17 cellular contexts compared by ENCODE assay signal in genomic region chr5:78553578-78553977, GRCh38.
DNase-seq lines count a peak whose midpoint lies in the region; ATAC-seq and TF ChIP-seq lines count a peak whose summit lies in the region.
"Had no signal": no experiment of that assay in that cellular context is flagged by ENCODE, and none has a peak within 500 bp of the region (broad histone marks: within the 10 kb centered on the region; RNA-seq: fewer than 3 reads in every experiment).

No MANE protein-coding gene starts in this region.

- H3K4me3 Mint-ChIP-seq in natural killer cell, result peak overlapping the region; percentile 66
- H3K4me3 Mint-ChIP-seq: CD8-positive, alpha-beta T cell; GM23338 had no signal

- no peaks in the 10 kb centered on the region for H3K9me3 Mint-ChIP-seq in natural killer cell
- H3K9me3 Mint-ChIP-seq: CD8-positive, alpha-beta T cell had no signal

- no peak overlapping the region for H2AFZ ChIP-seq in PC-3 (ENCODE audit: low read length)
- H2AFZ ChIP-seq: GM23338 had no signal

- peaks cover 13% of the 10 kb centered on the region for H3K4me1 ChIP-seq in PC-3 (ENCODE audit: insufficient read depth, low read length)
- H3K4me1 ChIP-seq in subcutaneous abdominal adipose tissue (ENCODE audit: control insufficient read depth in 5 of 5, insufficient read depth in 5 of 5, low read length in 5 of 5), result peaks cover under 1 to 42% (median 21%) of the 10 kb centered on the region in 5 donors

- H3K79me2 ChIP-seq in PC-3 (ENCODE audit: low read length), result no peaks in the 10 kb centered on the region

- H3F3A ChIP-seq in PC-3 (ENCODE audit: low read length, unreplicated experiment), result no peaks in the 10 kb centered on the region

- H3K27ac Mint-ChIP-seq in natural killer cell, result peak overlapping the region in 1 of 2 donors; percentile 41
- H3K27ac Mint-ChIP-seq: B cell; CD8-positive, alpha-beta T cell; GM23338 had no signal

- H4K20me1 ChIP-seq in PC-3 (ENCODE audit: low read length), result no peaks in the 10 kb centered on the region
- H4K20me1 ChIP-seq: BLaER1 treated with 17β-estradiol and CSF1 and Interleukin-3, amounts not matched to agents 10 nM and 100 nM had no signal

- H3K27ac ChIP-seq in PC-3 (ENCODE audit: low read length) (peak overlapping the region; percentile 71), subcutaneous abdominal adipose tissue (ENCODE audit: low read depth, low read length) (peak overlapping the region; percentile 55)
- H3K27ac ChIP-seq: HL-60 had no signal

- TF ChIP-seq CTCF in PC-3 (conservative IDR thresholded peaks at IDR 0.05; ENCODE audit: low read depth, low read length) (no peak), natural killer cell (IDR thresholded peaks at IDR 0.05) (no peak)

- H3K9me2 ChIP-seq in PC-3 (replicated peaks; ENCODE audit: low read length), result no peaks in the 10 kb centered on the region

- CTCF ChIA-PET in PC-3 (lab: Charles Lee), result no interaction called here

- intact Hi-C loops in PC-3 (cut with micrococcal nuclease), result no loop called here
- intact Hi-C loops in natural killer cell (cut with micrococcal nuclease), result no loop called here

- H3K4me1 Mint-ChIP-seq in natural killer cell, result peaks cover 14 to 19% of the 10 kb centered on the region in 2 donors

- no peaks in the 10 kb centered on the region for H3K36me3 Mint-ChIP-seq in natural killer cell
- H3K36me3 Mint-ChIP-seq: CD8-positive, alpha-beta T cell had no signal

- H3K36me3 ChIP-seq in PC-3 (ENCODE audit: low read depth, low read length) (no peaks in the 10 kb centered on the region), subcutaneous abdominal adipose tissue (ENCODE audit: control insufficient read depth in 5 of 5, insufficient read depth in 5 of 5, low read length in 5 of 5) (no peaks in the 10 kb centered on the region)

- H3K9ac ChIP-seq in PC-3 (ENCODE audit: low read length) (no peak overlapping the region), subcutaneous abdominal adipose tissue (ENCODE audit: low read length in 5 of 5) (peak overlapping the region in 1 of 5 donors; percentile 7)
- H3K9ac ChIP-seq: BLaER1 treated with 17β-estradiol and CSF1 and Interleukin-3, amounts not matched to agents 10 nM and 100 nM had no signal

- ATAC-seq in PC-3, result no peak
- no peak for ATAC-seq in natural killer cell
- ATAC-seq in GM18907 (IDR thresholded peaks at IDR 0.05; ENCODE audit: unreplicated experiment), result no peak
- ATAC-seq: CD8-positive, alpha-beta T cell; GM23338 had no signal

- DNase-seq in PC-3 (no peak), dermis blood vessel endothelial cell (peak; percentile 30), natural killer cell (no peak), DMS 273 (lab: John Stamatoyannopoulos, UW; ENCODE audit: unreplicated experiment) (no peak)
- DNase-seq in activated effector memory CD4-positive, alpha-beta T cell treated with anti-CD3 and anti-CD28 coated beads, Interleukin-2, amount 50 U/mL, for 16 hours, result no peak
- DNase-seq: Calu3; CD8-positive, alpha-beta T cell; DMS 273 treated with DMSO at 0.1 percent for 48 hours; DMS53; DND-41; HCEC 1CT had no signal

- H3K27me3 Mint-ChIP-seq in natural killer cell (ENCODE audit: low read depth in 2 of 2), result peaks cover 2 to 25% of the 10 kb centered on the region in 2 donors
- H3K27me3 Mint-ChIP-seq: B cell had no signal

- POLR2A ChIA-PET in PC-3 (lab: Charles Lee; ENCODE audit: unreplicated experiment), result no interaction called here

- no peaks in the 10 kb centered on the region for H3K9me3 ChIP-seq in PC-3 (ENCODE audit: low read length)
- H3K9me3 ChIP-seq in subcutaneous abdominal adipose tissue (ENCODE audit: control insufficient read depth in 5 of 5, low read length in 5 of 5), result no peaks in the 10 kb centered on the region

- H3K27me3 ChIP-seq in PC-3 (ENCODE audit: low read length) (no peaks in the 10 kb centered on the region), subcutaneous abdominal adipose tissue (ENCODE audit: control insufficient read depth in 5 of 5, insufficient read depth in 4 of 5, low read length in 5 of 5) (no peaks in the 10 kb centered on the region)
- H3K27me3 ChIP-seq: BLaER1 treated with 17β-estradiol and CSF1 and Interleukin-3, amounts not matched to agents 10 nM and 100 nM had no signal

- BruUV-seq in PC-3 (replicated peaks; lab: Mats Ljungman, UMichigan), result no TSS peak

- H3K4me3 ChIP-seq in PC-3 (ENCODE audit: low read length) (no peak overlapping the region), subcutaneous abdominal adipose tissue (ENCODE audit: low read depth in 1 of 5, low read length in 5 of 5) (no peak overlapping the region)
- H3K4me3 ChIP-seq: BLaER1 treated with 17β-estradiol and CSF1 and Interleukin-3, amounts not matched to agents 10 nM and 100 nM; GM23338 had no signal

- no peak overlapping the region for H3K4me2 ChIP-seq in PC-3 (ENCODE audit: low read length)
- H3K4me2 ChIP-seq: GM23338 had no signal
